Comparison of ENCODE assay signal across 8 cellular contexts in genomic region chr17:78258323-78259229, GRCh38. TPM values are rescaled to one million over a fixed set of nuclear protein-coding genes. Genes with fewer than 3 reads are reported as not detected.
DNase-seq lines count a peak whose midpoint lies in the region; ATAC-seq, FAIRE-seq and TF ChIP-seq lines count a peak whose summit lies in the region.

No MANE protein-coding gene starts in this region.

- no peaks in the 10 kb centered on the region for H3K36me3 Mint-ChIP-seq in activated naive CD4-positive, alpha-beta T cell treated with anti-CD3 and anti-CD28 coated beads, Interleukin-2, amount 10 ng/mL, durations not matched to agents 7 days and 5 days

- peak overlapping the region; percentile 70 for H3K56ac ChIP-seq in mesendoderm (ENCODE audit: low read length)

- H2BK120ac ChIP-seq in mesendoderm (ENCODE audit: low read depth, low read length): no peak overlapping the region

- no peaks in the 10 kb centered on the region for H3K79me2 ChIP-seq in mesendoderm (ENCODE audit: control insufficient read depth, insufficient read depth, low read length)

- H3K23ac ChIP-seq in mesendoderm (ENCODE audit: low read length): peak overlapping the region; percentile 7

- H3K36me3 ChIP-seq in SJCRH30: no peaks in the 10 kb centered on the region
- no peaks in the 10 kb centered on the region for H3K36me3 ChIP-seq in mesendoderm (ENCODE audit: control insufficient read depth, insufficient read depth, low read length)

- H4K8ac ChIP-seq in mesendoderm (ENCODE audit: low read depth, low read length): no peak overlapping the region

- H3K4me1 ChIP-seq in SJCRH30 (peaks cover 29% of the 10 kb centered on the region), mesendoderm (ENCODE audit: control insufficient read depth, low read depth, low read length) (peaks cover 14% of the 10 kb centered on the region)

- H3K4me3 ChIP-seq in SJCRH30 (no peak overlapping the region), mesendoderm (ENCODE audit: low read length) (no peak overlapping the region)

- H3K4ac ChIP-seq in mesendoderm (ENCODE audit: low read depth, low read length): peak overlapping the region; percentile 90

- peaks cover 81% of the 10 kb centered on the region for H3K4me1 Mint-ChIP-seq in activated naive CD4-positive, alpha-beta T cell treated with anti-CD3 and anti-CD28 coated beads, Interleukin-2, amount 10 ng/mL, durations not matched to agents 7 days and 5 days
- H3K4me1 Mint-ChIP-seq in stimulated activated naive CD8-positive, alpha-beta T cell treated with anti-CD3 and anti-CD28 coated beads, Interleukin-15, amount 100 ng/mL, for 72 hours: peaks cover 71% of the 10 kb centered on the region

- no peak for TF ChIP-seq POLR2A in H54 (IDR thresholded peaks at IDR 0.05; ENCODE audit: low read depth, low read length)

- no peaks in the 10 kb centered on the region for H3K27me3 Mint-ChIP-seq in activated naive CD4-positive, alpha-beta T cell treated with anti-CD3 and anti-CD28 coated beads, Interleukin-2, amount 10 ng/mL, durations not matched to agents 7 days and 5 days
- H3K27me3 Mint-ChIP-seq in stimulated activated naive CD8-positive, alpha-beta T cell treated with anti-CD3 and anti-CD28 coated beads, Interleukin-15, amount 100 ng/mL, for 72 hours: no peaks in the 10 kb centered on the region

- H3K9ac ChIP-seq in mesendoderm (ENCODE audit: low read length): peak overlapping the region; percentile 16

- H3K27ac ChIP-seq in SJCRH30: no peak overlapping the region
- peak overlapping the region; percentile 59 for H3K27ac ChIP-seq in mesendoderm (ENCODE audit: low read depth, low read length)

- no peak overlapping the region for H4K5ac ChIP-seq in mesendoderm (ENCODE audit: low read length)

- no peak overlapping the region for H3K4me2 ChIP-seq in mesendoderm (ENCODE audit: low read length)

- H3K27me3 ChIP-seq in SJCRH30: no peaks in the 10 kb centered on the region
- no peaks in the 10 kb centered on the region for H3K27me3 ChIP-seq in mesendoderm (ENCODE audit: insufficient read depth, low read length, poor library complexity)

- no CpG with 5 or more reads among the region's 24 CpGs for WGBS in mesendoderm (ENCODE audit: extremely low coverage, insufficient coverage, low lambda C conversion rate)

- ATAC-seq in stimulated activated naive CD8-positive, alpha-beta T cell treated with anti-CD3 and anti-CD28 coated beads, Interleukin-15, amount 100 ng/mL, for 72 hours: peak; percentile 76
- ATAC-seq in GM21825 (IDR thresholded peaks at IDR 0.05; ENCODE audit: unreplicated experiment) (no peak), GM19455 (IDR thresholded peaks at IDR 0.05; ENCODE audit: unreplicated experiment) (no peak)

- DNase-seq in DMS53 treated with DMSO at 0.1 percent for 48 hours (lab: John Stamatoyannopoulos, UW; ENCODE audit: unreplicated experiment): peak; percentile 6
- DNase-seq in SJCRH30: peak; percentile 78 to 82
- DNase-seq in activated naive CD4-positive, alpha-beta T cell treated with anti-CD3 and anti-CD28 coated beads, Interleukin-2, amount 10 ng/mL, durations not matched to agents 7 days and 5 days: peak; percentile 87
- DNase-seq in mesendoderm: peak; percentile 69
- peak; percentile 50 to 72 for DNase-seq in stimulated activated naive CD8-positive, alpha-beta T cell treated with anti-CD3 and anti-CD28 coated beads, Interleukin-15, amount 100 ng/mL, for 72 hours
- DNase-seq in H54 (ENCODE audit: insufficient read length, low spot score): no peak

- CTCF ChIA-PET in activated naive CD4-positive, alpha-beta T cell treated with anti-CD3 and anti-CD28 coated beads, Interleukin-2, amount 10 ng/mL, durations not matched to agents 7 days and 5 days (lab: Charles Lee): interaction anchor here (0.6 to 1.0 kb wide), 2 partner anchors 122 to 816 kb away, joined by 3 read pairs; no protein-coding TSS in a partner anchor

- no peaks in the 10 kb centered on the region for H3K9me3 Mint-ChIP-seq in activated naive CD4-positive, alpha-beta T cell treated with anti-CD3 and anti-CD28 coated beads, Interleukin-2, amount 10 ng/mL, durations not matched to agents 7 days and 5 days
- peaks cover 0 to 4% of the 10 kb centered on the region in 2 donors for H3K9me3 Mint-ChIP-seq in stimulated activated naive CD8-positive, alpha-beta T cell treated with anti-CD3 and anti-CD28 coated beads, Interleukin-15, amount 100 ng/mL, for 72 hours

- H3K27ac Mint-ChIP-seq in activated naive CD4-positive, alpha-beta T cell treated with anti-CD3 and anti-CD28 coated beads, Interleukin-2, amount 10 ng/mL, durations not matched to agents 7 days and 5 days: peak overlapping the region; percentile 92
- H3K27ac Mint-ChIP-seq in stimulated activated naive CD8-positive, alpha-beta T cell treated with anti-CD3 and anti-CD28 coated beads, Interleukin-15, amount 100 ng/mL, for 72 hours: peak overlapping the region; percentile 78 to 93

- peak overlapping the region; percentile 32 for H3K18ac ChIP-seq in mesendoderm (ENCODE audit: low read length)

- no peak for FAIRE-seq in H54 (lab: Jason Lieb, UNC)

- H2BK5ac ChIP-seq in mesendoderm (ENCODE audit: low read length): peak overlapping the region; percentile 83

- peak overlapping the region; percentile 17 for H2AK5ac ChIP-seq in mesendoderm (ENCODE audit: low read length)

- H3K9me3 ChIP-seq in SJCRH30 (replicated peaks): no peaks in the 10 kb centered on the region

- H3K79me1 ChIP-seq in mesendoderm (ENCODE audit: low read length): no peaks in the 10 kb centered on the region

- peak overlapping the region; percentile 73 for H3K4me3 Mint-ChIP-seq in activated naive CD4-positive, alpha-beta T cell treated with anti-CD3 and anti-CD28 coated beads, Interleukin-2, amount 10 ng/mL, durations not matched to agents 7 days and 5 days
- peak overlapping the region; percentile 60 to 88 for H3K4me3 Mint-ChIP-seq in stimulated activated naive CD8-positive, alpha-beta T cell treated with anti-CD3 and anti-CD28 coated beads, Interleukin-15, amount 100 ng/mL, for 72 hours

- no peak overlapping the region for H2BK15ac ChIP-seq in mesendoderm (replicated peaks; ENCODE audit: low read depth)

RNA-seq across cellular contexts. Expression of gene TMEM235, which starts 27.1 kb away (rescaled TPM):
- total RNA-seq in SJCRH30 (2014; rRNA removed; shearing (Covaris generic)): 0.10 TPM in 1 of 2 replicates, not detected in the other
- polyA plus RNA-seq in mesendoderm (2013, experiment 1 of 2): not detected
- not detected for polyA plus RNA-seq in mesendoderm (2013, experiment 2 of 2)

RNA-seq across cellular contexts. Expression of gene BIRC5, which starts 44.5 kb away (rescaled TPM):
- total RNA-seq in SJCRH30 (2014; rRNA removed; shearing (Covaris generic)): 248 and 255 TPM in 2 replicates
- polyA plus RNA-seq in mesendoderm (2013, experiment 1 of 2): 69.7 TPM
- polyA plus RNA-seq in mesendoderm (2013, experiment 2 of 2): 68.0 TPM
